8 cellular contexts compared by ENCODE assay signal in genomic region chr2:226791487-226792081, GRCh38. TPM values are rescaled to one million over a fixed set of nuclear protein-coding genes. Genes with fewer than 3 reads are reported as not detected.
A peak's percentile ranks its signal among the peaks of the same experiment; 100 is the strongest.
DNase-seq lines count a peak whose midpoint lies in the region; ATAC-seq and TF ChIP-seq lines count a peak whose summit lies in the region.

No MANE protein-coding gene starts in this region.

- H2AFZ ChIP-seq in MM.1S (ENCODE audit: low read length) (peak overlapping the region; percentile 40), osteoblast (ENCODE audit: low read length) (peak overlapping the region; percentile 49)

- no peaks in the 10 kb centered on the region for H4K20me1 ChIP-seq in MM.1S (ENCODE audit: insufficient read depth, low read length)
- H4K20me1 ChIP-seq in osteoblast (ENCODE audit: insufficient read depth, low read length), result peaks cover 17% of the 10 kb centered on the region

- peaks cover 30% of the 10 kb centered on the region for H3F3A ChIP-seq in MM.1S (ENCODE audit: insufficient read depth, low read length)

- TF ChIP-seq CTCF in MM.1S (IDR thresholded peaks at IDR 0.05; ENCODE audit: low read length), result peak; percentile 29
- TF ChIP-seq CTCF in osteoblast (IDR thresholded peaks at IDR 0.05; ENCODE audit: extremely low read depth, low read depth, low read length), result no peak
- peak; percentile 81 for TF ChIP-seq CTCF in thoracic aorta (IDR thresholded peaks at IDR 0.05)

- H3K4me2 ChIP-seq in MM.1S (ENCODE audit: low read depth, low read length) (peak overlapping the region; percentile 72), osteoblast (ENCODE audit: insufficient read depth, low read length) (peak overlapping the region; percentile 83)

- H3K9me2 ChIP-seq in MM.1S (replicated peaks; ENCODE audit: insufficient read depth, low read length), result no peaks in the 10 kb centered on the region

- peak overlapping the region; percentile 97 for H3K4me3 ChIP-seq in GM08714 (ENCODE audit: low read length)
- H3K4me3 ChIP-seq in MM.1S (ENCODE audit: low read length), result peak overlapping the region; percentile 73
- H3K4me3 ChIP-seq in osteoblast (ENCODE audit: insufficient read depth, low read length), result peak overlapping the region; percentile 93
- H3K4me3 ChIP-seq in thoracic aorta, result peak overlapping the region; percentile 85

- peak; percentile 71 for ATAC-seq in thoracic aorta (ENCODE audit: insufficient number of reproducible peaks, low FRiP score, low read depth)

- no peaks in the 10 kb centered on the region for H3K9me3 ChIP-seq in MM.1S (replicated peaks; ENCODE audit: insufficient read depth, low read length)
- H3K9me3 ChIP-seq in osteoblast (ENCODE audit: low read depth, low read length), result no peaks in the 10 kb centered on the region
- no peaks in the 10 kb centered on the region for H3K9me3 ChIP-seq in thoracic aorta

- peak overlapping the region; percentile 90 for H3K9ac ChIP-seq in MM.1S (ENCODE audit: low read length)

- H3K27ac ChIP-seq in MM.1S (ENCODE audit: low read length), result peak overlapping the region; percentile 86
- H3K27ac ChIP-seq in osteoblast (ENCODE audit: low read depth, low read length), result peak overlapping the region; percentile 93
- H3K27ac ChIP-seq in thoracic aorta, result peak overlapping the region; percentile 91 to 92

- H3K79me2 ChIP-seq in MM.1S (ENCODE audit: low read length), result peaks cover 50% of the 10 kb centered on the region
- peaks cover 99% of the 10 kb centered on the region for H3K79me2 ChIP-seq in osteoblast (ENCODE audit: insufficient read depth, low read length)

- no peaks in the 10 kb centered on the region for H3K27me3 ChIP-seq in MM.1S (replicated peaks; ENCODE audit: insufficient read depth, low read length)
- no peaks in the 10 kb centered on the region for H3K27me3 ChIP-seq in osteoblast (ENCODE audit: insufficient read depth, low read length)
- H3K27me3 ChIP-seq in thoracic aorta (replicated peaks; ENCODE audit: insufficient read depth), result no peaks in the 10 kb centered on the region

- DNase-seq in HCEC 1CT (peak; percentile 90), MM.1S (peak; percentile 91), SK-N-DZ (ENCODE audit: low spot score) (peak; percentile 79), glomerular visceral epithelial cell (ENCODE audit: extremely low spot score) (peak; percentile 93), osteoblast (ENCODE audit: insufficient read length, low spot score, missing footprints) (peak; percentile 99), thoracic aorta (ENCODE audit: low spot score) (peak; percentile 47)
- peak; percentile 97 for DNase-seq in activated naive CD4-positive, alpha-beta T cell treated with anti-CD3 and anti-CD28 coated beads, Interleukin-2, amount 50 U/mL, for 16 hours

- H3K4me1 ChIP-seq in MM.1S (ENCODE audit: low read length) (peaks cover 15% of the 10 kb centered on the region), osteoblast (ENCODE audit: insufficient read depth, low read length) (peaks cover 59% of the 10 kb centered on the region), thoracic aorta (ENCODE audit: control insufficient read depth in 1 of 2, low read depth in 2 of 2) (peaks cover 31 to 68% of the 10 kb centered on the region in 2 donors)

- H3K36me3 ChIP-seq in MM.1S (replicated peaks; ENCODE audit: insufficient read depth, low read length), result no peaks in the 10 kb centered on the region
- H3K36me3 ChIP-seq in osteoblast (ENCODE audit: insufficient read depth, low read length), result peaks cover 32% of the 10 kb centered on the region
- no peaks in the 10 kb centered on the region for H3K36me3 ChIP-seq in thoracic aorta

RNA-seq across cellular contexts. Expression of gene IRS1, which starts 8.0 kb away (rescaled TPM):
- 2.2 and 2.5 TPM in 2 replicates for polyA plus RNA-seq in SK-N-DZ (2014; cell fraction: cytosol; rRNA removed)
- 0.96 and 1.3 TPM in 2 replicates for polyA plus RNA-seq in SK-N-DZ (2014; cell fraction: nucleus; rRNA removed)
- total RNA-seq in osteoblast, result 24.5 and 27.9 TPM in 2 replicates
- total RNA-seq in thoracic aorta, result 10 to 100 TPM; 18.8 to 23.1 TPM

RNA-seq across cellular contexts. Expression of gene RHBDD1, which starts 44.3 kb away (rescaled TPM):
- polyA plus RNA-seq in SK-N-DZ (2014; cell fraction: cytosol; rRNA removed), result 3.7 and 6.0 TPM in 2 replicates
- 2.3 and 8.2 TPM in 2 replicates for polyA plus RNA-seq in SK-N-DZ (2014; cell fraction: nucleus; rRNA removed)
- total RNA-seq in osteoblast (24.2 and 25.3 TPM in 2 replicates), thoracic aorta (10 to 100 TPM; 10.2 to 17.3 TPM)

Comparison
In these comparisons a context has a peak if more than half of its experiments do, and no peak if none do; other contexts are left out.
1. Peak in every context shown above with its lines: DNase-seq, ATAC-seq, H3K4me3 ChIP-seq and H3K27ac ChIP-seq.
2. DNase-seq: peak in every context shown above with its lines; median percentile 99 in osteoblast; 97 in activated naive CD4-positive, alpha-beta T cell treated with anti-CD3 and anti-CD28 coated beads, Interleukin-2, amount 50 U/mL, for 16 hours; 93 in glomerular visceral epithelial cell; 91 in MM.1S; 90 in HCEC 1CT; 79 in SK-N-DZ; 47 in thoracic aorta.